26 cellular contexts compared by ENCODE assay signal in the genomic region with DNA sequence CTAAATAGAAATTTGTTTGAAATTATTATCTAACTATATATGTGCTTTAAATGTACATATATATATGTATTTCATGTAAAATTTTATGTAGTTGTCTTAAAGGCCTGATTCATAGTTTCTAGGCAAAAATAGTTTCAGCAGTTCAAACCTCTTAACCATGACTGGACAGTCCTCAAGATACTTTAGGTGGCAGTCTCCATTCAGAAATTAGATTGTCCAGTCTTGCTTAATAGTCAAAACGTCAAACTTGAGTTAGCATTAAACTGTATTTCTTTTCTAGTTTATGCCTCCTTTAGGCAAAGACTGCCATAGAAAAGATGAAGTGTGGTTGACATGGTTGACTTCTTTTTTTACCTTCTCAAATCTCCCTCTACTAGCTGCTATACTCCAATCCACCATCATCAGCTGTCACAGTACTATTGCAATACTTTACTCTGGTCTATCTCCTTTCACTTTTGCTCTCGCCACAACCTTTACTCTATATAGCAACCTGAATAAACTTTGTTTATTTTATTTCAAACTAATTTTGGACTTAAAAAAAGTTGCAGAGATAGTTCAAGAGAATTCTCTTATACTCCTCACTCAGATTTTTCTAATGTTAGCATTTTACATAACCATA.
A peak's percentile ranks its signal among the peaks of the same experiment; 100 is the strongest.
DNase-seq lines count a peak whose midpoint lies in the region; ATAC-seq and TF ChIP-seq lines count a peak whose summit lies in the region.
"Had no signal": no experiment of that assay in that cellular context is flagged by ENCODE, and none has a peak within 500 bp of the region (broad histone marks: within the 10 kb centered on the region; RNA-seq: fewer than 3 reads in every experiment).

No MANE protein-coding gene starts in this region.

- H3K36me3 ChIP-seq in left ventricle myocardium inferior (no peaks in the 10 kb centered on the region), heart right ventricle (no peaks in the 10 kb centered on the region)
- H3K36me3 ChIP-seq: WERI-Rb-1 had no signal

- peaks cover 18% of the 10 kb centered on the region for H3K4me1 Mint-ChIP-seq in chondrocyte (ENCODE audit: low read depth)
- H3K4me1 Mint-ChIP-seq in T-helper 2 cell treated with Interferon-gamma antibody and Interleukin-4, amounts not matched to agents 5 μg/mL and 100 μg/mL, for 36 hours (ENCODE audit: low read depth): no peaks in the 10 kb centered on the region
- H3K4me1 Mint-ChIP-seq: activated naive CD4-positive, alpha-beta T cell treated with anti-CD3 and anti-CD28 coated beads, Interleukin-2, amount 50 U/mL, for 24 hours; mesothelial cell of epicardium; nephron progenitor cell had no signal

- H3K4me3 ChIP-seq in left ventricle myocardium inferior (no peak overlapping the region), heart right ventricle (no peak overlapping the region)
- H3K4me3 ChIP-seq: body of pancreas, dorsolateral prefrontal cortex, psoas muscle had no signal

- WGBS in heart right ventricle, 2 donors: 58 to 84% methylated on average over 2 of the region's 2 CpGs

- no peak for DNase-seq in left ventricle myocardium inferior
- DNase-seq in heart right ventricle: no peak
- DNase-seq in chondrocyte (ENCODE audit: low spot score): no peak
- peak; percentile 2 for DNase-seq in kidney glomerular epithelial cell (lab: John Stamatoyannopoulos, UW)
- no peak for DNase-seq in T-helper 2 cell treated with Interferon-gamma antibody and Interleukin-4, amounts not matched to agents 5 μg/mL and 100 μg/mL, for 36 hours (ENCODE audit: low spot score)
- no peak for DNase-seq in activated CD4-positive, CD25-positive, alpha-beta regulatory T cell treated with anti-CD3 and anti-CD28 coated beads, Interleukin-2, amount 50 U/mL, for 72 hours
- DNase-seq: 8988T; activated CD8-positive, alpha-beta T cell treated with anti-CD3 and anti-CD28 coated beads for 36 hours; activated T-cell treated with anti-CD3 and anti-CD28 coated beads, Interleukin-2, amount 50 U/mL, for 48 hours; body of pancreas; DMS 273 treated with DMSO at 0.1 percent for 48 hours; dorsolateral prefrontal cortex; hippocampal formation; NCI-H2081; NCI-H510A treated with DMSO at 0.1 percent for 48 hours; nephron progenitor cell; psoas muscle; SHP77; WERI-Rb-1 had no signal

- H3K9me3 ChIP-seq in left ventricle myocardium inferior (replicated peaks): no peaks in the 10 kb centered on the region
- H3K9me3 ChIP-seq in heart right ventricle: no peaks in the 10 kb centered on the region
- H3K9me3 ChIP-seq: body of pancreas, psoas muscle had no signal

- intact Hi-C loops in left ventricle myocardium inferior (cut with micrococcal nuclease) (no loop called here), heart right ventricle (cut with DNase I) (loop anchor here in 1 of 10 donors (10.0 kb wide), 1 partner anchor 249 kb away; no protein-coding TSS in a partner anchor)

- H3K36me3 Mint-ChIP-seq in chondrocyte (ENCODE audit: low read depth): no peaks in the 10 kb centered on the region
- no peaks in the 10 kb centered on the region for H3K36me3 Mint-ChIP-seq in T-helper 2 cell treated with Interferon-gamma antibody and Interleukin-4, amounts not matched to agents 5 μg/mL and 100 μg/mL, for 36 hours (ENCODE audit: low read depth)
- H3K36me3 Mint-ChIP-seq: activated naive CD4-positive, alpha-beta T cell treated with anti-CD3 and anti-CD28 coated beads, Interleukin-2, amount 50 U/mL, for 24 hours; IgD-negative memory B cell; mesothelial cell of epicardium had no signal

- no peak overlapping the region for H3K27ac ChIP-seq in left ventricle myocardium inferior (replicated peaks)
- H3K27ac ChIP-seq in heart right ventricle: no peak overlapping the region
- H3K27ac ChIP-seq: body of pancreas, C4-2B, dorsolateral prefrontal cortex, psoas muscle, WERI-Rb-1 had no signal

- no peak overlapping the region for H3K27ac Mint-ChIP-seq in chondrocyte (ENCODE audit: unreplicated experiment)
- H3K27ac Mint-ChIP-seq in T-helper 2 cell treated with Interferon-gamma antibody and Interleukin-4, amounts not matched to agents 5 μg/mL and 100 μg/mL, for 36 hours: no peak overlapping the region
- H3K27ac Mint-ChIP-seq: activated CD8-positive, alpha-beta T cell treated with anti-CD3 and anti-CD28 coated beads for 36 hours; activated naive CD4-positive, alpha-beta T cell treated with anti-CD3 and anti-CD28 coated beads, Interleukin-2, amount 50 U/mL, for 24 hours; IgD-negative memory B cell; mesothelial cell of epicardium; nephron progenitor cell had no signal

- H3K4me1 ChIP-seq in left ventricle myocardium inferior: no peaks in the 10 kb centered on the region
- no peaks in the 10 kb centered on the region for H3K4me1 ChIP-seq in heart right ventricle
- H3K4me1 ChIP-seq: body of pancreas, psoas muscle had no signal

- H3K9me3 Mint-ChIP-seq in chondrocyte (ENCODE audit: low read depth): peaks cover 3% of the 10 kb centered on the region
- no peaks in the 10 kb centered on the region for H3K9me3 Mint-ChIP-seq in T-helper 2 cell treated with Interferon-gamma antibody and Interleukin-4, amounts not matched to agents 5 μg/mL and 100 μg/mL, for 36 hours
- H3K9me3 Mint-ChIP-seq: activated CD8-positive, alpha-beta T cell treated with anti-CD3 and anti-CD28 coated beads for 36 hours; activated naive CD4-positive, alpha-beta T cell treated with anti-CD3 and anti-CD28 coated beads, Interleukin-2, amount 50 U/mL, for 24 hours; IgD-negative memory B cell had no signal

- H3K27me3 ChIP-seq in left ventricle myocardium inferior (ENCODE audit: low read depth) (no peaks in the 10 kb centered on the region), heart right ventricle (peaks cover 0 to 47% (median 0%) of the 10 kb centered on the region in 7 donors)
- H3K27me3 ChIP-seq: body of pancreas had no signal

- no peaks in the 10 kb centered on the region for H3K27me3 Mint-ChIP-seq in chondrocyte (ENCODE audit: low read depth)
- no peaks in the 10 kb centered on the region for H3K27me3 Mint-ChIP-seq in T-helper 2 cell treated with Interferon-gamma antibody and Interleukin-4, amounts not matched to agents 5 μg/mL and 100 μg/mL, for 36 hours (ENCODE audit: low read depth)
- H3K27me3 Mint-ChIP-seq: activated CD8-positive, alpha-beta T cell treated with anti-CD3 and anti-CD28 coated beads for 36 hours; activated naive CD4-positive, alpha-beta T cell treated with anti-CD3 and anti-CD28 coated beads, Interleukin-2, amount 50 U/mL, for 24 hours had no signal

- ATAC-seq in heart right ventricle: no peak
- no peak for ATAC-seq in HG02852 (IDR thresholded peaks at IDR 0.05; ENCODE audit: unreplicated experiment)
- ATAC-seq in HG03025 (IDR thresholded peaks at IDR 0.05; ENCODE audit: low FRiP score, unreplicated experiment): no peak
- ATAC-seq: activated CD8-positive, alpha-beta T cell treated with anti-CD3 and anti-CD28 coated beads for 36 hours; body of pancreas; esophagus mucosa; psoas muscle had no signal

- TF ChIP-seq CTCF in left ventricle myocardium inferior (IDR thresholded peaks at IDR 0.05; ENCODE audit: borderline replicate concordance): peak; percentile 20
- peak in 3 of 9 donors; percentile 8 to 25 (median 20) for TF ChIP-seq CTCF in heart right ventricle (IDR thresholded peaks at IDR 0.05)
- TF ChIP-seq CTCF in chondrocyte (IDR thresholded peaks at IDR 0.05): peak; percentile 53

- no peak overlapping the region for H3K4me3 Mint-ChIP-seq in chondrocyte (ENCODE audit: unreplicated experiment)
- H3K4me3 Mint-ChIP-seq in T-helper 2 cell treated with Interferon-gamma antibody and Interleukin-4, amounts not matched to agents 5 μg/mL and 100 μg/mL, for 36 hours: no peak overlapping the region
- H3K4me3 Mint-ChIP-seq: activated CD8-positive, alpha-beta T cell treated with anti-CD3 and anti-CD28 coated beads for 36 hours; activated naive CD4-positive, alpha-beta T cell treated with anti-CD3 and anti-CD28 coated beads, Interleukin-2, amount 50 U/mL, for 24 hours; mesothelial cell of epicardium; nephron progenitor cell had no signal
